1 cellular context compared by ENCODE assay signal in genomic region chr2:69829243-69830044, GRCh38.
A peak's percentile ranks its signal among the peaks of the same experiment; 100 is the strongest.
TF ChIP-seq lines count a peak whose summit lies in the region.

Gene GMCL1, plus strand, starts transcription at chr2:69829660. Its CDS starts 233 bp downstream, at chr2:69829893.

TF ChIP-seq in HepG2, 621 proteins besides CTCF, POLR2A, EP300 and RAD21 (continued from another document and continues in another):
- TF ChIP-seq FIP1L1 (IDR thresholded peaks at IDR 0.05; ENCODE audit: borderline replicate concordance, insufficient read depth, low read depth, low read length): no peak; the same call in 1 of the 2 replicates
- TF ChIP-seq, protein P1, sequence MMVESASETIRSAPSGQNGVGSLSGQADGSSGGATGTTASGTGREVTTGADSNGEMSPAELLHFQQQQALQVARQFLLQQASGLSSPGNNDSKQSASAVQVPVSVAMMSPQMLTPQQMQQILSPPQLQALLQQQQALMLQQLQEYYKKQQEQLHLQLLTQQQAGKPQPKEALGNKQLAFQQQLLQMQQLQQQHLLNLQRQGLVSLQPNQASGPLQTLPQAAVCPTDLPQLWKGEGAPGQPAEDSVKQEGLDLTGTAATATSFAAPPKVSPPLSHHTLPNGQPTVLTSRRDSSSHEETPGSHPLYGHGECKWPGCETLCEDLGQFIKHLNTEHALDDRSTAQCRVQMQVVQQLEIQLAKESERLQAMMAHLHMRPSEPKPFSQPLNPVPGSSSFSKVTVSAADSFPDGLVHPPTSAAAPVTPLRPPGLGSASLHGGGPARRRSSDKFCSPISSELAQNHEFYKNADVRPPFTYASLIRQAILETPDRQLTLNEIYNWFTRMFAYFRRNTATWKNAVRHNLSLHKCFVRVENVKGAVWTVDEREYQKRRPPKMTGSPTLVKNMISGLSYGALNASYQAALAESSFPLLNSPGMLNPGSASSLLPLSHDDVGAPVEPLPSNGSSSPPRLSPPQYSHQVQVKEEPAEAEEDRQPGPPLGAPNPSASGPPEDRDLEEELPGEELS (CRISPR knock-in tag; IDR thresholded peaks at IDR 0.05): peak; percentile 65
- TF ChIP-seq, protein P2, sequence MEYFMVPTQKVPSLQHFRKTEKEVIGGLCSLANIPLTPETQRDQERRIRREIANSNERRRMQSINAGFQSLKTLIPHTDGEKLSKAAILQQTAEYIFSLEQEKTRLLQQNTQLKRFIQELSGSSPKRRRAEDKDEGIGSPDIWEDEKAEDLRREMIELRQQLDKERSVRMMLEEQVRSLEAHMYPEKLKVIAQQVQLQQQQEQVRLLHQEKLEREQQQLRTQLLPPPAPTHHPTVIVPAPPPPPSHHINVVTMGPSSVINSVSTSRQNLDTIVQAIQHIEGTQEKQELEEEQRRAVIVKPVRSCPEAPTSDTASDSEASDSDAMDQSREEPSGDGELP (IDR thresholded peaks at IDR 0.05; ENCODE audit: borderline replicate concordance, low read depth): peak; percentile 61; the same call in 1 of the 2 replicates
- TF ChIP-seq, protein P3, sequence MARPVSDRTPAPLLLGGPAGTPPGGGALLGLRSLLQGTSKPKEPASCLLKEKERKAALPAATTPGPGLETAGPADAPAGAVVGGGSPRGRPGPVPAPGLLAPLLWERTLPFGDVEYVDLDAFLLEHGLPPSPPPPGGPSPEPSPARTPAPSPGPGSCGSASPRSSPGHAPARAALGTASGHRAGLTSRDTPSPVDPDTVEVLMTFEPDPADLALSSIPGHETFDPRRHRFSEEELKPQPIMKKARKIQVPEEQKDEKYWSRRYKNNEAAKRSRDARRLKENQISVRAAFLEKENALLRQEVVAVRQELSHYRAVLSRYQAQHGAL (CRISPR knock-in tag; IDR thresholded peaks at IDR 0.05; ENCODE audit: not compliant biosample characterization): no peak
- peak; percentile 92 for TF ChIP-seq RNF2 (conservative IDR thresholded peaks at IDR 0.05; ENCODE audit: low read depth)
- peak; percentile 80; the same call in 1 of the 2 replicates for TF ChIP-seq ZKSCAN8 (CRISPR knock-in tag; IDR thresholded peaks at IDR 0.05; ENCODE audit: borderline replicate concordance)
- peak; percentile 79 for TF ChIP-seq PATZ1 (CRISPR knock-in tag; IDR thresholded peaks at IDR 0.05)
- TF ChIP-seq, protein P4, sequence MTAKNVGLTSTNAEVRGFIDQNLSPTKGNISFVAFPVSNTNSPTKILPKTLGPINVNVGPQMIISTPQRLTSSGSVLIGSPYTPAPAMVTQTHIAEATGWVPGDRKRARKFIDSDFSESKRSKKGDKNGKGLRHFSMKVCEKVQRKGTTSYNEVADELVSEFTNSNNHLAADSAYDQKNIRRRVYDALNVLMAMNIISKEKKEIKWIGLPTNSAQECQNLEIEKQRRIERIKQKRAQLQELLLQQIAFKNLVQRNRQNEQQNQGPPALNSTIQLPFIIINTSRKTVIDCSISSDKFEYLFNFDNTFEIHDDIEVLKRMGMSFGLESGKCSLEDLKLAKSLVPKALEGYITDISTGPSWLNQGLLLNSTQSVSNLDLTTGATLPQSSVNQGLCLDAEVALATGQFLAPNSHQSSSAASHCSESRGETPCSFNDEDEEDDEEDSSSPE (CRISPR knock-in tag; IDR thresholded peaks at IDR 0.05): peak; percentile 98
- peak; percentile 87 for TF ChIP-seq TAF15 (IDR thresholded peaks at IDR 0.05; ENCODE audit: low read depth, low read length, poor library complexity, severe bottlenecking)
- TF ChIP-seq, protein P5, sequence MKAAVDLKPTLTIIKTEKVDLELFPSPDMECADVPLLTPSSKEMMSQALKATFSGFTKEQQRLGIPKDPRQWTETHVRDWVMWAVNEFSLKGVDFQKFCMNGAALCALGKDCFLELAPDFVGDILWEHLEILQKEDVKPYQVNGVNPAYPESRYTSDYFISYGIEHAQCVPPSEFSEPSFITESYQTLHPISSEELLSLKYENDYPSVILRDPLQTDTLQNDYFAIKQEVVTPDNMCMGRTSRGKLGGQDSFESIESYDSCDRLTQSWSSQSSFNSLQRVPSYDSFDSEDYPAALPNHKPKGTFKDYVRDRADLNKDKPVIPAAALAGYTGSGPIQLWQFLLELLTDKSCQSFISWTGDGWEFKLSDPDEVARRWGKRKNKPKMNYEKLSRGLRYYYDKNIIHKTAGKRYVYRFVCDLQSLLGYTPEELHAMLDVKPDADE (CRISPR knock-in tag; IDR thresholded peaks at IDR 0.05): no peak
- peak; percentile 99 for TF ChIP-seq ERF (CRISPR knock-in tag; IDR thresholded peaks at IDR 0.05)
- peak; percentile 97 to 98 for TF ChIP-seq HMGXB4 (CRISPR knock-in tag; IDR thresholded peaks at IDR 0.05; ENCODE audit: borderline replicate concordance in 1 of 2, low read depth in 1 of 2)
- TF ChIP-seq MXI1 (IDR thresholded peaks at IDR 0.05; ENCODE audit: borderline replicate concordance, low read depth, low read length): peak; percentile 98; the same call in 2 of the 3 replicates
- TF ChIP-seq GMEB2 (CRISPR knock-in tag; IDR thresholded peaks at IDR 0.05; ENCODE audit: low read depth): peak; percentile 96
- peak; percentile 98 for TF ChIP-seq KDM2A (CRISPR knock-in tag; IDR thresholded peaks at IDR 0.05; ENCODE audit: borderline replicate concordance, low read depth)
- peak; percentile 78; the same call in 1 of the 2 replicates for TF ChIP-seq ZNF280D (CRISPR knock-in tag; IDR thresholded peaks at IDR 0.05)
- peak; percentile 82 for TF ChIP-seq XRCC5 (optimal IDR thresholded peaks at IDR 0.05; ENCODE audit: low read length)
- TF ChIP-seq ZNF549 (CRISPR knock-in tag; IDR thresholded peaks at IDR 0.05): no peak
- peak; percentile 92 for TF ChIP-seq PHF20 (CRISPR knock-in tag; IDR thresholded peaks at IDR 0.05)
- peak; percentile 44; the same call in 1 of the 2 replicates for TF ChIP-seq ZNF441 (CRISPR knock-in tag; IDR thresholded peaks at IDR 0.05; ENCODE audit: borderline replicate concordance)
- TF ChIP-seq, protein P6, sequence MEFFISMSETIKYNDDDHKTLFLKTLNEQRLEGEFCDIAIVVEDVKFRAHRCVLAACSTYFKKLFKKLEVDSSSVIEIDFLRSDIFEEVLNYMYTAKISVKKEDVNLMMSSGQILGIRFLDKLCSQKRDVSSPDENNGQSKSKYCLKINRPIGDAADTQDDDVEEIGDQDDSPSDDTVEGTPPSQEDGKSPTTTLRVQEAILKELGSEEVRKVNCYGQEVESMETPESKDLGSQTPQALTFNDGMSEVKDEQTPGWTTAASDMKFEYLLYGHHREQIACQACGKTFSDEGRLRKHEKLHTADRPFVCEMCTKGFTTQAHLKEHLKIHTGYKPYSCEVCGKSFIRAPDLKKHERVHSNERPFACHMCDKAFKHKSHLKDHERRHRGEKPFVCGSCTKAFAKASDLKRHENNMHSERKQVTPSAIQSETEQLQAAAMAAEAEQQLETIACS (CRISPR knock-in tag; IDR thresholded peaks at IDR 0.05): no peak
- peak; percentile 49; the same call in 1 of the 2 replicates for TF ChIP-seq ZNF713 (CRISPR knock-in tag; IDR thresholded peaks at IDR 0.05)
- TF ChIP-seq NR2C2 (CRISPR knock-in tag; IDR thresholded peaks at IDR 0.05; ENCODE audit: borderline replicate concordance): peak; percentile 78
- TF ChIP-seq, protein P7, sequence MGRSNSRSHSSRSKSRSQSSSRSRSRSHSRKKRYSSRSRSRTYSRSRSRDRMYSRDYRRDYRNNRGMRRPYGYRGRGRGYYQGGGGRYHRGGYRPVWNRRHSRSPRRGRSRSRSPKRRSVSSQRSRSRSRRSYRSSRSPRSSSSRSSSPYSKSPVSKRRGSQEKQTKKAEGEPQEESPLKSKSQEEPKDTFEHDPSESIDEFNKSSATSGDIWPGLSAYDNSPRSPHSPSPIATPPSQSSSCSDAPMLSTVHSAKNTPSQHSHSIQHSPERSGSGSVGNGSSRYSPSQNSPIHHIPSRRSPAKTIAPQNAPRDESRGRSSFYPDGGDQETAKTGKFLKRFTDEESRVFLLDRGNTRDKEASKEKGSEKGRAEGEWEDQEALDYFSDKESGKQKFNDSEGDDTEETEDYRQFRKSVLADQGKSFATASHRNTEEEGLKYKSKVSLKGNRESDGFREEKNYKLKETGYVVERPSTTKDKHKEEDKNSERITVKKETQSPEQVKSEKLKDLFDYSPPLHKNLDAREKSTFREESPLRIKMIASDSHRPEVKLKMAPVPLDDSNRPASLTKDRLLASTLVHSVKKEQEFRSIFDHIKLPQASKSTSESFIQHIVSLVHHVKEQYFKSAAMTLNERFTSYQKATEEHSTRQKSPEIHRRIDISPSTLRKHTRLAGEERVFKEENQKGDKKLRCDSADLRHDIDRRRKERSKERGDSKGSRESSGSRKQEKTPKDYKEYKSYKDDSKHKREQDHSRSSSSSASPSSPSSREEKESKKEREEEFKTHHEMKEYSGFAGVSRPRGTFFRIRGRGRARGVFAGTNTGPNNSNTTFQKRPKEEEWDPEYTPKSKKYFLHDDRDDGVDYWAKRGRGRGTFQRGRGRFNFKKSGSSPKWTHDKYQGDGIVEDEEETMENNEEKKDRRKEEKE (IDR thresholded peaks at IDR 0.05): no peak
- TF ChIP-seq SSRP1 (CRISPR knock-in tag; IDR thresholded peaks at IDR 0.05): no peak
- TF ChIP-seq, protein P8, sequence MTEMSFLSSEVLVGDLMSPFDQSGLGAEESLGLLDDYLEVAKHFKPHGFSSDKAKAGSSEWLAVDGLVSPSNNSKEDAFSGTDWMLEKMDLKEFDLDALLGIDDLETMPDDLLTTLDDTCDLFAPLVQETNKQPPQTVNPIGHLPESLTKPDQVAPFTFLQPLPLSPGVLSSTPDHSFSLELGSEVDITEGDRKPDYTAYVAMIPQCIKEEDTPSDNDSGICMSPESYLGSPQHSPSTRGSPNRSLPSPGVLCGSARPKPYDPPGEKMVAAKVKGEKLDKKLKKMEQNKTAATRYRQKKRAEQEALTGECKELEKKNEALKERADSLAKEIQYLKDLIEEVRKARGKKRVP (CRISPR knock-in tag; IDR thresholded peaks at IDR 0.05): peak in 1 of 2 experiments; percentile 88; a peak in 2 of 4 replicates
- no peak for TF ChIP-seq NFRKB (IDR thresholded peaks at IDR 0.05)
- TF ChIP-seq, protein P9, sequence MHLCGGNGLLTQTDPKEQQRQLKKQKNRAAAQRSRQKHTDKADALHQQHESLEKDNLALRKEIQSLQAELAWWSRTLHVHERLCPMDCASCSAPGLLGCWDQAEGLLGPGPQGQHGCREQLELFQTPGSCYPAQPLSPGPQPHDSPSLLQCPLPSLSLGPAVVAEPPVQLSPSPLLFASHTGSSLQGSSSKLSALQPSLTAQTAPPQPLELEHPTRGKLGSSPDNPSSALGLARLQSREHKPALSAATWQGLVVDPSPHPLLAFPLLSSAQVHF (CRISPR knock-in tag; IDR thresholded peaks at IDR 0.05): peak; percentile 98
